Comparison of ENCODE assay signal across 4 cellular contexts in genomic region chr2:15619938-15620337, GRCh38.
"Had no signal": no experiment of that assay in that cellular context is flagged by ENCODE, and none has a peak within 500 bp of the region (broad histone marks: within the 10 kb centered on the region; RNA-seq: fewer than 3 reads in every experiment).

No MANE protein-coding gene starts in this region.

- H3K27ac Mint-ChIP-seq: IgD-negative memory B cell had no signal

- DNase-seq: IMR-90, KBM-7, KG1 had no signal

- H3K27me3 Mint-ChIP-seq: IgD-negative memory B cell had no signal

- H3K4me3 Mint-ChIP-seq: IgD-negative memory B cell had no signal

- H3K4me1 Mint-ChIP-seq: IgD-negative memory B cell had no signal
